In the genomic region with DNA sequence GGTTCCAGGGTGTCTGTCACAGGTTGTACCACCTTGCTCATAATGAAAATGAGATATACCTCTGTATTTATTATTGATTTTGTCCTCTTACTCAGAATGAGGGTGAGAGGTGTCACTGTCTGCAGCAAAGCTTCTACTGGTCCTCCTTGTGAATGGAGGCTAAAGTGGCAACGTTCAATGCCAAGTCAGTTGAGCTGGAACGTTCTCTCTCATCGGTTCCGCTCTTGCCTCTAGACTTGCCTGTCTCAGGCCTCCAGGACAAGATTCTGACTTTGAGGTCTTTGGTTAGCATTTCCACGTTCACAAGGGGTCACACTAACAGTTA, we compare ENCODE assay signal across 17 cellular contexts. TPM values are rescaled to one million over a fixed set of nuclear protein-coding genes. Genes with fewer than 3 reads are reported as not detected.
DNase-seq lines count a peak whose midpoint lies in the region; TF ChIP-seq lines count a peak whose summit lies in the region.
"Had no signal": no experiment of that assay in that cellular context is flagged by ENCODE, and none has a peak within 500 bp of the region (broad histone marks: within the 10 kb centered on the region; RNA-seq: fewer than 3 reads in every experiment).

No MANE protein-coding gene starts in this region.

- H3K4me1 ChIP-seq in SJSA1 (replicated peaks): peaks cover 30% of the 10 kb centered on the region
- H3K4me1 ChIP-seq: Caco-2, left lung had no signal

- peaks cover 3% of the 10 kb centered on the region; the same call in 1 of the 2 replicates for H3K9me3 ChIP-seq in SJSA1 (replicated peaks)
- H3K9me3 ChIP-seq: Caco-2, left lung had no signal

- H3K36me3 Mint-ChIP-seq in nephron progenitor cell (ENCODE audit: low read depth) (peaks cover 8% of the 10 kb centered on the region), type B pancreatic cell (no peaks in the 10 kb centered on the region)
- no peaks in the 10 kb centered on the region for H3K36me3 Mint-ChIP-seq in activated T-helper 1 cell treated with anti-CD3 and anti-CD28 coated beads, Interleukin-12 subunit alpha, Interleukin-12 subunit beta, Interleukin-2, Interleukin-4 antibody, amounts not matched to agents 30 ng/mL and 10 ng/mL and 1 ng/mL, durations not matched to agents 14 hours and 24 hours and 36 hours (ENCODE audit: low read depth)

- DNase-seq in SJSA1 (ENCODE audit: low read depth in 1 of 2, low spot score in 2 of 2) (no peak), coronary artery (ENCODE audit: low spot score) (no peak), nephron progenitor cell (no peak), type B pancreatic cell (ENCODE audit: extremely low spot score, unreplicated experiment) (no peak), NCI-H82 (lab: John Stamatoyannopoulos, UW) (no peak)
- DNase-seq in activated CD4-positive, CD25-positive, alpha-beta regulatory T cell treated with anti-CD3 and anti-CD28 coated beads, Interleukin-2, amount 50 U/mL, for 72 hours: no peak
- DNase-seq in activated T-helper 1 cell treated with anti-CD3 and anti-CD28 coated beads, Interleukin-12 subunit alpha, Interleukin-12 subunit beta, Interleukin-2, Interleukin-4 antibody, amounts not matched to agents 30 ng/mL and 10 ng/mL and 1 ng/mL, durations not matched to agents 14 hours and 24 hours and 36 hours (ENCODE audit: low spot score): no peak
- DNase-seq: activated CD4-positive, alpha-beta T cell treated with anti-CD3 and anti-CD28 coated beads, Interleukin-2, amount 50 U/mL, for 1 hour; activated naive CD8-positive, alpha-beta T cell treated with anti-CD3 and anti-CD28 coated beads, Interleukin-2, amount 50 U/mL, for 24 hours; Caco-2; caudate nucleus; left lung; NCI-H2029; NCI-H226; SHP77 treated with DMSO at 0.1 percent for 48 hours; T-helper 17 cell had no signal

- H3K4me3 Mint-ChIP-seq in nephron progenitor cell (no peak overlapping the region), type B pancreatic cell (peak overlapping the region; percentile 74)
- no peak overlapping the region for H3K4me3 Mint-ChIP-seq in activated T-helper 1 cell treated with anti-CD3 and anti-CD28 coated beads, Interleukin-12 subunit alpha, Interleukin-12 subunit beta, Interleukin-2, Interleukin-4 antibody, amounts not matched to agents 30 ng/mL and 10 ng/mL and 1 ng/mL, durations not matched to agents 14 hours and 24 hours and 36 hours
- H3K4me3 Mint-ChIP-seq: activated naive CD8-positive, alpha-beta T cell treated with anti-CD3 and anti-CD28 coated beads, Interleukin-2, amount 50 U/mL, for 24 hours; T-helper 17 cell had no signal

- H3K4me3 ChIP-seq in SJSA1: no peak overlapping the region
- peak overlapping the region; percentile 55 for H3K4me3 ChIP-seq in coronary artery
- H3K4me3 ChIP-seq: left lung had no signal

- no peaks in the 10 kb centered on the region for H3K27me3 ChIP-seq in SJSA1 (replicated peaks)

- peak overlapping the region; percentile 52 for H3K27ac ChIP-seq in SJSA1
- peak overlapping the region; percentile 86 for H3K27ac ChIP-seq in coronary artery
- H3K27ac ChIP-seq: KMS-11 had no signal

- H3K4me1 Mint-ChIP-seq in nephron progenitor cell (peaks cover 24% of the 10 kb centered on the region), type B pancreatic cell (ENCODE audit: unreplicated experiment) (peaks cover 19% of the 10 kb centered on the region)
- H3K4me1 Mint-ChIP-seq in activated T-helper 1 cell treated with anti-CD3 and anti-CD28 coated beads, Interleukin-12 subunit alpha, Interleukin-12 subunit beta, Interleukin-2, Interleukin-4 antibody, amounts not matched to agents 30 ng/mL and 10 ng/mL and 1 ng/mL, durations not matched to agents 14 hours and 24 hours and 36 hours (ENCODE audit: low read depth): no peaks in the 10 kb centered on the region
- H3K4me1 Mint-ChIP-seq: activated naive CD8-positive, alpha-beta T cell treated with anti-CD3 and anti-CD28 coated beads, Interleukin-2, amount 50 U/mL, for 24 hours; T-helper 17 cell had no signal

- H3K9me3 Mint-ChIP-seq in nephron progenitor cell: peaks cover 12% of the 10 kb centered on the region
- peaks cover 5% of the 10 kb centered on the region for H3K9me3 Mint-ChIP-seq in type B pancreatic cell
- no peaks in the 10 kb centered on the region for H3K9me3 Mint-ChIP-seq in activated T-helper 1 cell treated with anti-CD3 and anti-CD28 coated beads, Interleukin-12 subunit alpha, Interleukin-12 subunit beta, Interleukin-2, Interleukin-4 antibody, amounts not matched to agents 30 ng/mL and 10 ng/mL and 1 ng/mL, durations not matched to agents 14 hours and 24 hours and 36 hours

- TF ChIP-seq CTCF in coronary artery (IDR thresholded peaks at IDR 0.05) (no peak), nephron progenitor cell (IDR thresholded peaks at IDR 0.05) (no peak), type B pancreatic cell (conservative IDR thresholded peaks at IDR 0.05) (no peak)

- peaks cover 14% of the 10 kb centered on the region for H3K27me3 Mint-ChIP-seq in nephron progenitor cell (ENCODE audit: low read depth, poor library complexity)
- no peaks in the 10 kb centered on the region for H3K27me3 Mint-ChIP-seq in type B pancreatic cell
- H3K27me3 Mint-ChIP-seq in activated T-helper 1 cell treated with anti-CD3 and anti-CD28 coated beads, Interleukin-12 subunit alpha, Interleukin-12 subunit beta, Interleukin-2, Interleukin-4 antibody, amounts not matched to agents 30 ng/mL and 10 ng/mL and 1 ng/mL, durations not matched to agents 14 hours and 24 hours and 36 hours (ENCODE audit: insufficient read depth): peaks cover 6% of the 10 kb centered on the region

- H3K36me3 ChIP-seq in SJSA1: no peaks in the 10 kb centered on the region
- H3K36me3 ChIP-seq: left lung had no signal

- H3K27ac Mint-ChIP-seq in nephron progenitor cell: peak overlapping the region; percentile 94
- peak overlapping the region; percentile 75 for H3K27ac Mint-ChIP-seq in type B pancreatic cell
- H3K27ac Mint-ChIP-seq in activated T-helper 1 cell treated with anti-CD3 and anti-CD28 coated beads, Interleukin-12 subunit alpha, Interleukin-12 subunit beta, Interleukin-2, Interleukin-4 antibody, amounts not matched to agents 30 ng/mL and 10 ng/mL and 1 ng/mL, durations not matched to agents 14 hours and 24 hours and 36 hours: no peak overlapping the region
- H3K27ac Mint-ChIP-seq: activated naive CD8-positive, alpha-beta T cell treated with anti-CD3 and anti-CD28 coated beads, Interleukin-2, amount 50 U/mL, for 24 hours; T-helper 17 cell had no signal

- intact Hi-C loops in activated T-helper 1 cell treated with anti-CD3 and anti-CD28 coated beads, Interleukin-12 subunit alpha, Interleukin-12 subunit beta, Interleukin-2, Interleukin-4 antibody, amounts not matched to agents 30 ng/mL and 10 ng/mL and 1 ng/mL, durations not matched to agents 14 hours and 24 hours and 36 hours (cut with micrococcal nuclease): no loop called here

RNA-seq across cellular contexts. Expression of gene MYH10, which starts 50.3 kb away (rescaled TPM):
- total RNA-seq in SJSA1 (2014; rRNA removed; shearing (Covaris generic)): 122 and 150 TPM in 2 replicates
- total RNA-seq in type B pancreatic cell (ENCODE audit: low replicate concordance): 135 and 254 TPM in 2 replicates
- 13.2 and 15.3 TPM in 2 replicates for total RNA-seq in activated T-helper 1 cell treated with anti-CD3 and anti-CD28 coated beads, Interleukin-12 subunit alpha, Interleukin-12 subunit beta, Interleukin-2, Interleukin-4 antibody, amounts not matched to agents 30 ng/mL and 10 ng/mL and 1 ng/mL, durations not matched to agents 14 hours and 24 hours and 36 hours
